In genomic region chr2:239647037-239647436, GRCh38 we compare ENCODE assay signal across 12 cellular contexts.
DNase-seq lines count a peak whose midpoint lies in the region; ATAC-seq lines count a peak whose summit lies in the region.
"Had no signal": no experiment of that assay in that cellular context is flagged by ENCODE, and none has a peak within 500 bp of the region (broad histone marks: within the 10 kb centered on the region; RNA-seq: fewer than 3 reads in every experiment).

No MANE protein-coding gene starts in this region.

- no peak overlapping the region for H3K27ac Mint-ChIP-seq in activated CD8-positive, alpha-beta memory T cell treated with anti-CD3 and anti-CD28 coated beads, Interleukin-2, amount 10 ng/mL, durations not matched to agents 7 days and 5 days
- H3K27ac Mint-ChIP-seq in central memory CD8-positive, alpha-beta T cell (ENCODE audit: low read depth) = peak overlapping the region; percentile 9

- H3K4me3 Mint-ChIP-seq in activated CD8-positive, alpha-beta memory T cell treated with anti-CD3 and anti-CD28 coated beads, Interleukin-2, amount 10 ng/mL, durations not matched to agents 7 days and 5 days = no peak overlapping the region
- no peak overlapping the region for H3K4me3 Mint-ChIP-seq in central memory CD8-positive, alpha-beta T cell
- H3K4me3 Mint-ChIP-seq: CD4-positive, alpha-beta memory T cell had no signal

- ATAC-seq in activated CD8-positive, alpha-beta memory T cell treated with anti-CD3 and anti-CD28 coated beads, Interleukin-2, amount 10 ng/mL, durations not matched to agents 7 days and 5 days = no peak
- no peak for ATAC-seq in central memory CD8-positive, alpha-beta T cell (replicated peaks; ENCODE audit: extremely low read depth, poor library complexity, severe bottlenecking)
- no peak for ATAC-seq in left lobe of liver

- H3K27me3 Mint-ChIP-seq in activated CD8-positive, alpha-beta memory T cell treated with anti-CD3 and anti-CD28 coated beads, Interleukin-2, amount 10 ng/mL, durations not matched to agents 7 days and 5 days = peaks cover 15% of the 10 kb centered on the region
- peaks cover 10% of the 10 kb centered on the region for H3K27me3 Mint-ChIP-seq in central memory CD8-positive, alpha-beta T cell
- H3K27me3 Mint-ChIP-seq: CD4-positive, alpha-beta memory T cell had no signal

- no peaks in the 10 kb centered on the region for H3K4me1 Mint-ChIP-seq in activated CD8-positive, alpha-beta memory T cell treated with anti-CD3 and anti-CD28 coated beads, Interleukin-2, amount 10 ng/mL, durations not matched to agents 7 days and 5 days
- H3K4me1 Mint-ChIP-seq in central memory CD8-positive, alpha-beta T cell = peaks cover 9% of the 10 kb centered on the region

- DNase-seq in activated CD8-positive, alpha-beta memory T cell treated with anti-CD3 and anti-CD28 coated beads, Interleukin-2, amount 10 ng/mL, durations not matched to agents 7 days and 5 days = peak; percentile 25
- DNase-seq in activated CD8-positive, alpha-beta memory T cell treated with anti-CD3 and anti-CD28 coated beads, Interleukin-2, amount 50 U/mL, for 4 hours = no peak
- DNase-seq in central memory CD8-positive, alpha-beta T cell (ENCODE audit: low spot score in 2 of 2) = no peak
- DNase-seq in left lobe of liver (ENCODE audit: low spot score) (peak; percentile 14), posterior vena cava (ENCODE audit: low spot score) (peak; percentile 15), germinal center (ENCODE audit: low spot score) (no peak)
- no peak for DNase-seq in activated T-cell treated with anti-CD3 and anti-CD28 coated beads, Interleukin-2, amount 50 U/mL, for 48 hours
- DNase-seq: 8988T; Calu3; CD4-positive, alpha-beta memory T cell; GM23248 had no signal

- no peaks in the 10 kb centered on the region for H3K9me3 Mint-ChIP-seq in activated CD8-positive, alpha-beta memory T cell treated with anti-CD3 and anti-CD28 coated beads, Interleukin-2, amount 10 ng/mL, durations not matched to agents 7 days and 5 days (ENCODE audit: low read depth)
- H3K9me3 Mint-ChIP-seq in central memory CD8-positive, alpha-beta T cell = peaks cover 7% of the 10 kb centered on the region

- CTCF ChIA-PET in activated CD8-positive, alpha-beta memory T cell treated with anti-CD3 and anti-CD28 coated beads, Interleukin-2, amount 10 ng/mL, durations not matched to agents 7 days and 5 days (lab: Charles Lee) = no interaction called here

- intact Hi-C loops in posterior vena cava (cut with DNase I) = no loop called here

- H3K36me3 Mint-ChIP-seq in activated CD8-positive, alpha-beta memory T cell treated with anti-CD3 and anti-CD28 coated beads, Interleukin-2, amount 10 ng/mL, durations not matched to agents 7 days and 5 days = peaks cover 1% of the 10 kb centered on the region
- no peaks in the 10 kb centered on the region for H3K36me3 Mint-ChIP-seq in central memory CD8-positive, alpha-beta T cell (ENCODE audit: insufficient read depth)
- H3K36me3 Mint-ChIP-seq: CD14-positive monocyte had no signal

Comparison
In these comparisons a context has a peak if more than half of its experiments do, and no peak if none do; other contexts are left out.
1. DNase-seq: peak in activated CD8-positive, alpha-beta memory T cell treated with anti-CD3 and anti-CD28 coated beads, Interleukin-2, amount 10 ng/mL, durations not matched to agents 7 days and 5 days (single experiment), left lobe of liver (single experiment) and posterior vena cava (single experiment); none in activated CD8-positive, alpha-beta memory T cell treated with anti-CD3 and anti-CD28 coated beads, Interleukin-2, amount 50 U/mL, for 4 hours (single experiment), central memory CD8-positive, alpha-beta T cell (0 of 2), activated T-cell treated with anti-CD3 and anti-CD28 coated beads, Interleukin-2, amount 50 U/mL, for 48 hours (0 of 2) and germinal center (single experiment).